Comparison of ENCODE assay signal across 8 cellular contexts in the genomic region with DNA sequence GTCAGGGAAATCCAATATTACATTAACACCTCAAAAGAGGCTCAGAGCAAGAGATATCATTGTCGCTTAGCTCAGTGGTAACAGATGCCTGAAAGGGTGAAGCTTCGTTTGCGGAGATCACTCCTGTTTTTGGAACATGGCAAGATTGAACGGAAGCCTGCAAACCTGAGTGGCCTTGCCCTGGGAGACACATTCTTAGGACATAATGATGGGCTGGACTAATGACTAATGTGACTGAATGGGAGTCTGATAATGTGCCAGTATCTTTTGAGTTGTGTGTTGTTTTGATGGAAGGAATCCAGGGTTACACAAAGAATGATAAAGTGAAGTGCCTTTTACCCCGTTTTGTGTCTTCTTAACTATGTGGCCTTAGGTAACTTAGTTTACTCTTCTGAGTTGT.
"Had no signal": no experiment of that assay in that cellular context is flagged by ENCODE, and none has a peak within 500 bp of the region (broad histone marks: within the 10 kb centered on the region; RNA-seq: fewer than 3 reads in every experiment).

No MANE protein-coding gene starts in this region.

- H3K4me3 ChIP-seq: GM23248, HAP-1, K562 had no signal

- H3K36me3 ChIP-seq: HAP-1 had no signal

- H3K9ac ChIP-seq: GM23248 had no signal

- H3K9me3 ChIP-seq: HAP-1 had no signal

- H3K27ac Mint-ChIP-seq: HFFc6 had no signal

- H3K4me1 ChIP-seq: HAP-1 had no signal

- H3K4me3 Mint-ChIP-seq: HFFc6 had no signal

- ATAC-seq: HCT116, K562 had no signal

- DNase-seq: GM23248, H7, HFFc6, IMR-90, KG1 had no signal

- H3K27ac ChIP-seq: GM23248 had no signal

- H2AFZ ChIP-seq: GM23248 had no signal

- H3K9me3 Mint-ChIP-seq: HFFc6 had no signal
